In genomic region chr4:142408003-142408441, GRCh38 we compare ENCODE assay signal across 1 cellular context.
TF ChIP-seq lines count a peak whose summit lies in the region.

No MANE protein-coding gene starts in this region.

TF ChIP-seq in HCT116, 20 proteins besides CTCF, POLR2A, EP300 and RAD21 (continued from another document):
- TF ChIP-seq REST (IDR thresholded peaks at IDR 0.05; ENCODE audit: low read depth) (no peak), CEBPB (IDR thresholded peaks at IDR 0.05; ENCODE audit: low read depth) (peak; percentile 79), EZH2phosphoT487 (IDR thresholded peaks at IDR 0.05; ENCODE audit: borderline replicate concordance) (no peak), ZNF274 (IDR thresholded peaks at IDR 0.05; ENCODE audit: low read depth, low read length) (no peak), ZBTB33 (IDR thresholded peaks at IDR 0.05; ENCODE audit: extremely low read depth, insufficient replicate concordance, low read length) (no peak), CBX3 (IDR thresholded peaks at IDR 0.05; ENCODE audit: low read depth) (peak; percentile 68)
